ENCODE assay signal across 17 cellular contexts in genomic region chr2:190420822-190421221, GRCh38.
"Had no signal": no experiment of that assay in that cellular context is flagged by ENCODE, and none has a peak within 500 bp of the region (broad histone marks: within the 10 kb centered on the region; RNA-seq: fewer than 3 reads in every experiment).

No MANE protein-coding gene starts in this region.

- H3K4me3 Mint-ChIP-seq: activated B cell treated with CpG ODN at 0.5 μM for 24 hours; activated CD4-positive, alpha-beta T cell treated with anti-CD3 and anti-CD28 coated beads, Interleukin-2, amount 10 ng/mL, durations not matched to agents 7 days and 5 days; activated naive CD8-positive, alpha-beta T cell treated with anti-CD3 and anti-CD28 coated beads, Interleukin-2, amount 10 ng/mL, durations not matched to agents 7 days and 5 days; activated T-helper 1 cell treated with anti-CD3 and anti-CD28 coated beads, Interleukin-12 subunit alpha, Interleukin-12 subunit beta, Interleukin-2, Interleukin-4 antibody, amounts not matched to agents 30 ng/mL and 10 ng/mL and 1 ng/mL, durations not matched to agents 14 hours and 24 hours and 36 hours; effector memory CD8-positive, alpha-beta T cell; stimulated activated memory B cell treated with anti-CD40 and anti-IgM and Interleukin-4, amounts not matched to agents 10 μg/mL and 1 μg/mL and 100 μg/mL, for 72 hours had no signal

- FAIRE-seq: islet of Langerhans, TTC549 had no signal

- H3K9me3 ChIP-seq: gastrocnemius medialis, heart right ventricle had no signal

- H3K27ac Mint-ChIP-seq: activated B cell treated with CpG ODN at 0.5 μM for 24 hours; activated CD4-positive, alpha-beta T cell treated with anti-CD3 and anti-CD28 coated beads, Interleukin-2, amount 10 ng/mL, durations not matched to agents 7 days and 5 days; activated naive CD8-positive, alpha-beta T cell treated with anti-CD3 and anti-CD28 coated beads, Interleukin-2, amount 10 ng/mL, durations not matched to agents 7 days and 5 days; activated T-helper 1 cell treated with anti-CD3 and anti-CD28 coated beads, Interleukin-12 subunit alpha, Interleukin-12 subunit beta, Interleukin-2, Interleukin-4 antibody, amounts not matched to agents 30 ng/mL and 10 ng/mL and 1 ng/mL, durations not matched to agents 14 hours and 24 hours and 36 hours; stimulated activated memory B cell treated with anti-CD40 and anti-IgM and Interleukin-4, amounts not matched to agents 10 μg/mL and 1 μg/mL and 100 μg/mL, for 72 hours had no signal

- DNase-seq: activated B cell treated with CpG ODN at 0.5 μM for 24 hours; activated CD4-positive, alpha-beta T cell treated with anti-CD3 and anti-CD28 coated beads, Interleukin-2, amount 10 ng/mL, durations not matched to agents 7 days and 5 days; activated CD8-positive, alpha-beta memory T cell treated with anti-CD3 and anti-CD28 coated beads, Interleukin-2, amount 50 U/mL, for 48 hours; activated naive CD8-positive, alpha-beta T cell treated with anti-CD3 and anti-CD28 coated beads, Interleukin-2, amount 10 ng/mL, durations not matched to agents 7 days and 5 days; anterior cingulate cortex; brain microvascular endothelial cell; dermis blood vessel endothelial cell; effector memory CD8-positive, alpha-beta T cell; gastrocnemius medialis; heart right ventricle; left colon had no signal

- H3K27ac ChIP-seq: brain microvascular endothelial cell, epithelial cell of prostate, gastrocnemius medialis, heart right ventricle had no signal

- H3K4me3 ChIP-seq: gastrocnemius medialis, heart right ventricle, lung had no signal

- H3K36me3 ChIP-seq: brain microvascular endothelial cell, gastrocnemius medialis, heart right ventricle had no signal

- H3K9me3 Mint-ChIP-seq: activated B cell treated with CpG ODN at 0.5 μM for 24 hours; activated CD4-positive, alpha-beta T cell treated with anti-CD3 and anti-CD28 coated beads, Interleukin-2, amount 10 ng/mL, durations not matched to agents 7 days and 5 days; activated naive CD8-positive, alpha-beta T cell treated with anti-CD3 and anti-CD28 coated beads, Interleukin-2, amount 10 ng/mL, durations not matched to agents 7 days and 5 days; activated T-helper 1 cell treated with anti-CD3 and anti-CD28 coated beads, Interleukin-12 subunit alpha, Interleukin-12 subunit beta, Interleukin-2, Interleukin-4 antibody, amounts not matched to agents 30 ng/mL and 10 ng/mL and 1 ng/mL, durations not matched to agents 14 hours and 24 hours and 36 hours; effector memory CD8-positive, alpha-beta T cell; stimulated activated memory B cell treated with anti-CD40 and anti-IgM and Interleukin-4, amounts not matched to agents 10 μg/mL and 1 μg/mL and 100 μg/mL, for 72 hours had no signal

- H3K27me3 ChIP-seq: brain microvascular endothelial cell, gastrocnemius medialis, heart right ventricle had no signal

- ATAC-seq: effector memory CD8-positive, alpha-beta T cell; gastrocnemius medialis; heart right ventricle; left colon; stimulated activated memory B cell treated with anti-CD40 and anti-IgM and Interleukin-4, amounts not matched to agents 10 μg/mL and 1 μg/mL and 100 μg/mL, for 72 hours had no signal

- H3K27me3 Mint-ChIP-seq: activated B cell treated with CpG ODN at 0.5 μM for 24 hours; activated CD4-positive, alpha-beta T cell treated with anti-CD3 and anti-CD28 coated beads, Interleukin-2, amount 10 ng/mL, durations not matched to agents 7 days and 5 days; activated naive CD8-positive, alpha-beta T cell treated with anti-CD3 and anti-CD28 coated beads, Interleukin-2, amount 10 ng/mL, durations not matched to agents 7 days and 5 days; effector memory CD8-positive, alpha-beta T cell; stimulated activated memory B cell treated with anti-CD40 and anti-IgM and Interleukin-4, amounts not matched to agents 10 μg/mL and 1 μg/mL and 100 μg/mL, for 72 hours had no signal
